27 cellular contexts compared by ENCODE assay signal in the genomic region with DNA sequence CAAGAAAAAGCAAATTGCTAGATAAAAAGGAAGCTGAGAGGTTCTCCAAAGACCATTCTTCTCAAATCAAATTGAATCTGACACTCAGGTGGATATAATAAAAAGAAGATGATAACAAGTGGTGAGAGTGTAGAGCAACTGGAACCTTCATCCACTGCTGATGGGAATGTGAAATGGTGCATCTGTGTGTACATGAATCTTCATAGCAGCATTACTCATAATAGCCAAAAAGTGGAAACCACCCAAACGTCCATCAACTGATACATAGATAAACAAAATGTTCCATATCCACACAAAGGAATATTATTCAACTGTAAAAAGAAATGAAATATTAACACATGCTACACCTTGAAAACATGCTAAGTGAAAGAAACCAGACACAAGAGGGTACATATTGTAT.
"Had no signal": no experiment of that assay in that cellular context is flagged by ENCODE, and none has a peak within 500 bp of the region (broad histone marks: within the 10 kb centered on the region; RNA-seq: fewer than 3 reads in every experiment).

No MANE protein-coding gene starts in this region.

- H3K27me3 Mint-ChIP-seq: stimulated activated memory B cell treated with anti-CD40 and anti-IgM and Interleukin-4, amounts not matched to agents 10 μg/mL and 1 μg/mL and 100 μg/mL, for 72 hours had no signal

- H3K4me3 Mint-ChIP-seq: immature natural killer cell; natural killer cell; stimulated activated memory B cell treated with anti-CD40 and anti-IgM and Interleukin-4, amounts not matched to agents 10 μg/mL and 1 μg/mL and 100 μg/mL, for 72 hours had no signal

- H3K36me3 ChIP-seq: esophagus muscularis mucosa, lower lobe of right lung, ovary, sigmoid colon, spleen, thoracic aorta, tibial nerve, upper lobe of left lung had no signal

- H3K4me1 Mint-ChIP-seq: immature natural killer cell; natural killer cell; stimulated activated memory B cell treated with anti-CD40 and anti-IgM and Interleukin-4, amounts not matched to agents 10 μg/mL and 1 μg/mL and 100 μg/mL, for 72 hours had no signal

- FAIRE-seq: colon, endothelial cell of umbilical vein, urothelium cell line had no signal

- H3K4me1 ChIP-seq: esophagus muscularis mucosa, foreskin keratinocyte, lower lobe of right lung, psoas muscle, sigmoid colon, spleen, tibial nerve, upper lobe of left lung had no signal

- H3K27ac Mint-ChIP-seq: immature natural killer cell; natural killer cell; stimulated activated memory B cell treated with anti-CD40 and anti-IgM and Interleukin-4, amounts not matched to agents 10 μg/mL and 1 μg/mL and 100 μg/mL, for 72 hours had no signal

- DNase-seq: dorsolateral prefrontal cortex; effector CD8-positive, alpha-beta T cell; hypothalamus; immature natural killer cell; left colon; left ventricle myocardium superior; lower lobe of right lung; natural killer cell; occipital lobe; ovary; posterior cingulate gyrus; psoas muscle; right cardiac atrium; sigmoid colon; spleen; stimulated activated CD4-positive, alpha-beta T cell treated with anti-CD3 and anti-CD28 coated beads, Interleukin-4, amount 100 ng/mL, for 4 hours; stimulated activated naive CD8-positive, alpha-beta T cell treated with anti-CD3 and anti-CD28 coated beads, Interleukin-15, Interleukin-2, amounts not matched to agents 100 U/mL and 50 U/mL, for 24 hours; upper lobe of left lung had no signal

- H3K27ac ChIP-seq: dorsolateral prefrontal cortex, esophagus muscularis mucosa, foreskin keratinocyte, lower lobe of right lung, ovary, psoas muscle, sigmoid colon, skin epidermis, spleen, thoracic aorta, tibial nerve, upper lobe of left lung had no signal

- H3K4me3 ChIP-seq: dorsolateral prefrontal cortex, esophagus muscularis mucosa, lower lobe of right lung, ovary, psoas muscle, sigmoid colon, skin epidermis, spleen, thoracic aorta, tibial nerve, upper lobe of left lung had no signal

- ATAC-seq: left colon; left ventricle myocardium superior; lower lobe of right lung; natural killer cell; psoas muscle; right cardiac atrium; stimulated activated memory B cell treated with anti-CD40 and anti-IgM and Interleukin-4, amounts not matched to agents 10 μg/mL and 1 μg/mL and 100 μg/mL, for 72 hours; stimulated activated naive CD8-positive, alpha-beta T cell treated with anti-CD3 and anti-CD28 coated beads, Interleukin-15, Interleukin-2, amounts not matched to agents 100 U/mL and 50 U/mL, for 24 hours had no signal

- H3K27me3 ChIP-seq: dorsolateral prefrontal cortex, esophagus muscularis mucosa, ovary, sigmoid colon, spleen, tibial nerve, upper lobe of left lung had no signal

- H3K36me3 Mint-ChIP-seq: immature natural killer cell; natural killer cell; stimulated activated memory B cell treated with anti-CD40 and anti-IgM and Interleukin-4, amounts not matched to agents 10 μg/mL and 1 μg/mL and 100 μg/mL, for 72 hours had no signal

- H3K9me3 Mint-ChIP-seq: stimulated activated memory B cell treated with anti-CD40 and anti-IgM and Interleukin-4, amounts not matched to agents 10 μg/mL and 1 μg/mL and 100 μg/mL, for 72 hours had no signal

- H3K9me3 ChIP-seq: esophagus muscularis mucosa, lower lobe of right lung, ovary, psoas muscle, sigmoid colon, thoracic aorta, tibial nerve, upper lobe of left lung had no signal
